13 cellular contexts compared by ENCODE assay signal in the genomic region with DNA sequence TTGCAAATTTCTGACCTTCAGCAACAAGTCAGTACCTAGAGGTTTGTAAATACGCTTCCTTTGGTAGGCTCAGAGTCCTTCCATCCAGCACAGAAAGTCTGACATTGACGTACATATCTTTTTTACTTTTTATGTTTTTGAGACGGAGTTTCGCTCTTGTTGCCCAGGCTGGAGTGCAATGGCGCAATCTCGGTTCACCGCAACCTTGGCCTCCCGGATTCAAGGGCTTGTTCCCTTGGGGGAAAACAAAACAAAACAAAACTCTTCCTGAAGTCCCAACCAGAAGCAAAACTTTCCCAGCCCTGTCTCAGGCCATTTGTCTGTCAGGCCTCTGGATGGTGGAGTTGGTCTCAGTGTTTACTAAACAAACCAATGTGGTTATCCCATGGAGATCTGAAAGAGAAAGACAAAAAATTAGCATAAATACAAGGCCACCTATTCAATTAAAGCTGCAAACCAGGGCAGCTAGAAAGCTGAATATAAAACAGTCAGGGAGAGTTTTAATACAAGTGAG. TPM values are rescaled to one million over a fixed set of nuclear protein-coding genes. Genes with fewer than 3 reads are reported as not detected.
DNase-seq lines count a peak whose midpoint lies in the region; ATAC-seq and TF ChIP-seq lines count a peak whose summit lies in the region.
"Had no signal": no experiment of that assay in that cellular context is flagged by ENCODE, and none has a peak within 500 bp of the region (broad histone marks: within the 10 kb centered on the region; RNA-seq: fewer than 3 reads in every experiment).

No MANE protein-coding gene starts in this region.

- H3K9ac ChIP-seq in KMS-11 = no peak overlapping the region
- H3K9ac ChIP-seq: BLaER1 treated with 17β-estradiol and CSF1 and Interleukin-3, amounts not matched to agents 10 nM and 100 nM had no signal

- H3K36me3 ChIP-seq in KMS-11 (ENCODE audit: insufficient read depth) = no peaks in the 10 kb centered on the region
- no peaks in the 10 kb centered on the region for H3K36me3 ChIP-seq in spleen
- H3K36me3 ChIP-seq in CD8-positive, alpha-beta T cell (ENCODE audit: insufficient read depth, low read length) = no peaks in the 10 kb centered on the region
- H3K36me3 ChIP-seq: BLaER1 treated with 17β-estradiol and CSF1 and Interleukin-3, amounts not matched to agents 10 nM and 100 nM had no signal

- 64 to 79% (median 77%) methylated on average over 8 of the region's 8 CpGs for WGBS in spleen, 5 donors

- H3K27ac ChIP-seq in KMS-11 (no peak overlapping the region; the same call in 1 of the 2 replicates), spleen (peak overlapping the region; percentile 42 to 89 (median 74))
- H3K27ac ChIP-seq in CD8-positive, alpha-beta T cell (ENCODE audit: low read depth, low read length) = no peak overlapping the region
- H3K27ac ChIP-seq: BLaER1 treated with 17β-estradiol and CSF1 and Interleukin-3, amounts not matched to agents 10 nM and 100 nM had no signal

- POLR2A ChIA-PET in CD8-positive, alpha-beta T cell (lab: Charles Lee) = no interaction called here

- no peaks in the 10 kb centered on the region for H3K79me2 ChIP-seq in KMS-11 (ENCODE audit: insufficient read depth, low read depth)

- H3K9me3 ChIP-seq in spleen = peaks cover 0 to 2% (median 0%) of the 10 kb centered on the region in 8 donors
- H3K9me3 ChIP-seq in CD8-positive, alpha-beta T cell (ENCODE audit: low read length) = no peaks in the 10 kb centered on the region

- peak; percentile 25 for DNase-seq in choroid plexus epithelial cell (ENCODE audit: low read depth)
- DNase-seq in iPS-NIHi7 (ENCODE audit: extremely low spot score) = peak; percentile 43
- DNase-seq in spleen = no peak
- DNase-seq in CD8-positive, alpha-beta T cell = no peak
- DNase-seq in HFFc6 = no peak
- DNase-seq: activated CD8-positive, alpha-beta memory T cell treated with anti-CD3 and anti-CD28 coated beads, Interleukin-2, amount 10 ng/mL, durations not matched to agents 7 days and 5 days; NCI-H1105 had no signal

- H3K27me3 ChIP-seq in KMS-11 (ENCODE audit: insufficient read depth, low read depth) (no peaks in the 10 kb centered on the region), spleen (replicated peaks in 1 of 7) (no peaks in the 10 kb centered on the region)
- no peaks in the 10 kb centered on the region for H3K27me3 ChIP-seq in CD8-positive, alpha-beta T cell (ENCODE audit: insufficient read depth, low read length)
- H3K27me3 ChIP-seq: BLaER1 treated with 17β-estradiol and CSF1 and Interleukin-3, amounts not matched to agents 10 nM and 100 nM had no signal

- H3K4me1 Mint-ChIP-seq in CD8-positive, alpha-beta T cell (ENCODE audit: low read depth) = no peaks in the 10 kb centered on the region
- H3K4me1 Mint-ChIP-seq in HFFc6 (ENCODE audit: low read depth) = no peaks in the 10 kb centered on the region
- H3K4me1 Mint-ChIP-seq: activated CD8-positive, alpha-beta memory T cell treated with anti-CD3 and anti-CD28 coated beads, Interleukin-2, amount 10 ng/mL, durations not matched to agents 7 days and 5 days had no signal

- peaks cover 3% of the 10 kb centered on the region for H3K9me3 Mint-ChIP-seq in CD8-positive, alpha-beta T cell
- H3K9me3 Mint-ChIP-seq in HFFc6 = peaks cover 5% of the 10 kb centered on the region; the same call in 1 of the 2 replicates
- H3K9me3 Mint-ChIP-seq: T-helper 1 cell treated with Interleukin-12 subunit alpha and Interleukin-12 subunit beta and Interleukin-4 antibody, amounts not matched to agents 30 μg/mL and 1 μg/mL, for 36 hours had no signal

- TF ChIP-seq POLR2A in spleen (IDR thresholded peaks at IDR 0.05) = no peak

- CTCF ChIA-PET in CD8-positive, alpha-beta T cell (lab: Charles Lee) = interaction anchor here (0.6 kb wide), 1 partner anchor 36 kb away, joined by 3 read pairs; no protein-coding TSS in a partner anchor

- no peak overlapping the region for H3K27ac Mint-ChIP-seq in CD8-positive, alpha-beta T cell
- no peak overlapping the region for H3K27ac Mint-ChIP-seq in HFFc6
- H3K27ac Mint-ChIP-seq: activated CD8-positive, alpha-beta memory T cell treated with anti-CD3 and anti-CD28 coated beads, Interleukin-2, amount 10 ng/mL, durations not matched to agents 7 days and 5 days; T-helper 1 cell treated with Interleukin-12 subunit alpha and Interleukin-12 subunit beta and Interleukin-4 antibody, amounts not matched to agents 30 μg/mL and 1 μg/mL, for 36 hours had no signal

- H4K20me1 ChIP-seq in KMS-11 (ENCODE audit: insufficient read depth) = no peaks in the 10 kb centered on the region
- H4K20me1 ChIP-seq: BLaER1 treated with 17β-estradiol and CSF1 and Interleukin-3, amounts not matched to agents 10 nM and 100 nM had no signal

- no peaks in the 10 kb centered on the region for H3K36me3 Mint-ChIP-seq in CD8-positive, alpha-beta T cell
- no peaks in the 10 kb centered on the region for H3K36me3 Mint-ChIP-seq in HFFc6 (ENCODE audit: low read depth)
- H3K36me3 Mint-ChIP-seq: activated CD8-positive, alpha-beta memory T cell treated with anti-CD3 and anti-CD28 coated beads, Interleukin-2, amount 10 ng/mL, durations not matched to agents 7 days and 5 days had no signal

- H3K4me3 Mint-ChIP-seq in CD8-positive, alpha-beta T cell = no peak overlapping the region
- H3K4me3 Mint-ChIP-seq in HFFc6 = no peak overlapping the region
- H3K4me3 Mint-ChIP-seq: activated CD8-positive, alpha-beta memory T cell treated with anti-CD3 and anti-CD28 coated beads, Interleukin-2, amount 10 ng/mL, durations not matched to agents 7 days and 5 days; T-helper 1 cell treated with Interleukin-12 subunit alpha and Interleukin-12 subunit beta and Interleukin-4 antibody, amounts not matched to agents 30 μg/mL and 1 μg/mL, for 36 hours had no signal

- H3K27me3 Mint-ChIP-seq in CD8-positive, alpha-beta T cell (ENCODE audit: low read depth) = no peaks in the 10 kb centered on the region
- peaks cover 39% of the 10 kb centered on the region for H3K27me3 Mint-ChIP-seq in HFFc6 (ENCODE audit: insufficient read depth)

- peak overlapping the region; percentile 7; the same call in 1 of the 2 replicates for H2AFZ ChIP-seq in KMS-11 (ENCODE audit: low read depth)

- ATAC-seq in CD8-positive, alpha-beta T cell = no peak
- ATAC-seq in HG02759 (IDR thresholded peaks at IDR 0.05; ENCODE audit: unreplicated experiment) (no peak), HG03457 (IDR thresholded peaks at IDR 0.05; ENCODE audit: unreplicated experiment) (no peak)
- ATAC-seq: activated CD8-positive, alpha-beta memory T cell treated with anti-CD3 and anti-CD28 coated beads, Interleukin-2, amount 10 ng/mL, durations not matched to agents 7 days and 5 days; HCT116 had no signal

- H3K4me3 ChIP-seq in KMS-11 (IDR thresholded peaks at IDR 0.05; ENCODE audit: insufficient read depth, low read depth, low read length) (no peak overlapping the region), choroid plexus epithelial cell (ENCODE audit: low read depth, low read length) (no peak overlapping the region), spleen (no peak overlapping the region)
- H3K4me3 ChIP-seq in CD8-positive, alpha-beta T cell (ENCODE audit: low read depth, low read length) = no peak overlapping the region
- H3K4me3 ChIP-seq: BLaER1 treated with 17β-estradiol and CSF1 and Interleukin-3, amounts not matched to agents 10 nM and 100 nM had no signal

- H3K4me2 ChIP-seq in KMS-11 = peak overlapping the region; percentile 40; the same call in 1 of the 2 replicates
- H3K4me2 ChIP-seq: BLaER1 treated with 17β-estradiol and CSF1 and Interleukin-3, amounts not matched to agents 10 nM and 100 nM had no signal

- TF ChIP-seq CTCF in KMS-11 (conservative IDR thresholded peaks at IDR 0.05; ENCODE audit: low read depth, low read length) (no peak), choroid plexus epithelial cell (conservative IDR thresholded peaks at IDR 0.05; ENCODE audit: low read depth, low read length) (no peak), spleen (IDR thresholded peaks at IDR 0.05 in 8 of 11, conservative IDR thresholded peaks at IDR 0.05 in 3 of 11) (no peak), HFFc6 (IDR thresholded peaks at IDR 0.05) (no peak)
- no peak for TF ChIP-seq CTCF in CD8-positive, alpha-beta T cell (IDR thresholded peaks at IDR 0.05)

- peaks cover 63% of the 10 kb centered on the region for H3K4me1 ChIP-seq in KMS-11 (ENCODE audit: low read depth, poor library complexity, severe bottlenecking)
- peaks cover 0 to 45% (median 11%) of the 10 kb centered on the region in 6 donors for H3K4me1 ChIP-seq in spleen
- H3K4me1 ChIP-seq in CD8-positive, alpha-beta T cell (ENCODE audit: insufficient read depth, low read length) = no peaks in the 10 kb centered on the region

- intact Hi-C loops in spleen (cut with DNase I; ENCODE audit: low total_unique reads) = no loop called here
- intact Hi-C loops in CD8-positive, alpha-beta T cell (cut with DNase I, micrococcal nuclease) = loop anchor here in 1 of 2 experiments (5.0 kb wide), 1 partner anchor 39 kb away; no protein-coding TSS in a partner anchor

RNA-seq across cellular contexts. Expression of a gene that starts 29.6 kb away (rescaled TPM):
- 100 to 1,000 TPM in 1 of 7 donors, 10 to 100 TPM in 6; 62.0 to 100 (median 66.1) TPM for total RNA-seq in spleen
- polyA plus RNA-seq in spleen = 10 to 100 TPM; 17.5 to 21.3 (median 19.0) TPM
- 10 to 100 TPM; 76.4 to 88.2 TPM for total RNA-seq in CD8-positive, alpha-beta T cell
- total RNA-seq in HFFc6 (2021; fragmentation: NEBNext Ultra II Directional; extraction: Animal tissue kit (Norgen Biotek cat#: 25700)) = 10 to 100 TPM; 21.4 to 28.7 (median 24.4) TPM

Comparison
In these comparisons a context has a peak if more than half of its experiments do, and no peak if none do; other contexts are left out.
1. H3K27ac ChIP-seq: peak in spleen (8 of 8); none in KMS-11 (single experiment) and CD8-positive, alpha-beta T cell (single experiment).
2. DNase-seq: peak in choroid plexus epithelial cell (single experiment) and iPS-NIHi7 (single experiment); none in spleen (single experiment), CD8-positive, alpha-beta T cell (0 of 7) and HFFc6 (single experiment).